Comparison of ENCODE assay signal across 8 cellular contexts in the genomic region with DNA sequence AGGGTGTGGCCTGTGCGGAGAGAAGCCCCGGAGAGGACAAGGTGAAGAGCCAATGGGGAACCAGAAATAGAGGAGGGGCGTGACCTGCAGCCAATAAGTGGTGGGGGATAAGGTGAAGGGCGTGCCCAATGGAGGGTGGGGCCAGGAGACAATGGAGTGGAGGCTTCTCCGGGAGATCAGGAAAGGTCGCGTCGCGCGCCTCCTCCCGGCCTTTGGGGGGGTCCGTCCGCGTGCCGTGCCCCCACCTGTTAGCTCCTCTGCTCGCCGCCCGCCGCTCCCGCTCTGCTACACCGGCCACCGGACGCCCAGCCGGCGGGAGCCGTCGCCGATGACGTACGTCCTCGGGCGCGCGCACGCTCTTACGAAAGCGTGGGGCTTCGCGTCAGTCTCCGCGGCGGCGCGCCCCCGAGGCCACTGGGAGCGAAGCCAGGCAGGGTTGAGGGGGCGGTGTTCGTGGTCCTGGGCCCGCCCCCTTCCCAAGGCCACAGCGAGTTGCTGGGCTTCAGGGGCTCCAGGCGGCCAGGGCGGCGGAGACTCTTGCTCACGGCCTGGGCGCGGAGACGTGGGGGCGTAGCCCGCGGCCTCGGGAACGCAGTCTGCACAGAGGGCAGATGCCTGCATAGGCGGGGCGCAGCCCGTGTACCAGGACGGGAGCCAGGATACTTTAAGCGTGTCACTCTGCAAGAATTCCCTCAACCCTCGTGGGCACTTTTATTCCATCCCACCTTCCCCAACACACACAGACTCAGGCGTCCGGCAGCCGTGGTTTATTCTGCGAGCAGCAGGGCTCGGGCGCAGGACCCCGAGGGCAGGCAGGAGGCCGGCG. TPM values are rescaled to one million over a fixed set of nuclear protein-coding genes. Genes with fewer than 3 reads are reported as not detected.
A peak's percentile ranks its signal among the peaks of the same experiment; 100 is the strongest.
DNase-seq lines count a peak whose midpoint lies in the region; ATAC-seq and TF ChIP-seq lines count a peak whose summit lies in the region.

Gene MATCAP1, minus strand, starts transcription at position 337 of the 826 bp plus-strand sequence. CDS start 3,353 bp downstream, outside the sequence.

- H3K27me3 Mint-ChIP-seq in activated naive CD8-positive, alpha-beta T cell treated with anti-CD3 and anti-CD28 coated beads, Interleukin-2, amount 10 ng/mL, durations not matched to agents 7 days and 5 days = peaks cover 14% of the 10 kb centered on the region

- peak; percentile 88 for TF ChIP-seq POLR2A in ovary (IDR thresholded peaks at IDR 0.05)

- H3K9me3 ChIP-seq in SU-DHL-6 (ENCODE audit: insufficient read depth, low read length) = no peaks in the 10 kb centered on the region
- no peaks in the 10 kb centered on the region for H3K9me3 ChIP-seq in ovary
- peaks cover 1% of the 10 kb centered on the region for H3K9me3 ChIP-seq in thymus (ENCODE audit: control insufficient read depth)

- no peak for TF ChIP-seq CTCF in GM12875 (IDR thresholded peaks at IDR 0.05; ENCODE audit: borderline replicate concordance, insufficient read depth, low read depth, low read length)
- TF ChIP-seq CTCF in SU-DHL-6 (IDR thresholded peaks at IDR 0.05; ENCODE audit: insufficient read depth, low read length, poor library complexity, severe bottlenecking) = no peak
- no peak for TF ChIP-seq CTCF in ovary (IDR thresholded peaks at IDR 0.05)

- H3K27ac Mint-ChIP-seq in activated naive CD8-positive, alpha-beta T cell treated with anti-CD3 and anti-CD28 coated beads, Interleukin-2, amount 10 ng/mL, durations not matched to agents 7 days and 5 days = no peak within 1 kb of the TSS

- H3K4me1 Mint-ChIP-seq in activated naive CD8-positive, alpha-beta T cell treated with anti-CD3 and anti-CD28 coated beads, Interleukin-2, amount 10 ng/mL, durations not matched to agents 7 days and 5 days = peaks cover 10% of the 10 kb centered on the region

- H3K27me3 ChIP-seq in SU-DHL-6 (ENCODE audit: low read length) (no peaks in the 10 kb centered on the region), ovary (no peaks in the 10 kb centered on the region), thymus (ENCODE audit: control insufficient read depth, insufficient read depth) (peaks cover 23% of the 10 kb centered on the region)

- H3K9ac ChIP-seq in SU-DHL-6 (ENCODE audit: low read length) = peak within 1 kb of the TSS; percentile 67

- ATAC-seq in HG02763 (IDR thresholded peaks at IDR 0.05; ENCODE audit: unreplicated experiment) (peak; percentile 93), Right ventricle myocardium inferior (peak; percentile 96)
- ATAC-seq in activated naive CD8-positive, alpha-beta T cell treated with anti-CD3 and anti-CD28 coated beads, Interleukin-2, amount 10 ng/mL, durations not matched to agents 7 days and 5 days (ENCODE audit: low read depth) = peak; percentile 93

- peaks cover 1% of the 10 kb centered on the region for H3K36me3 Mint-ChIP-seq in activated naive CD8-positive, alpha-beta T cell treated with anti-CD3 and anti-CD28 coated beads, Interleukin-2, amount 10 ng/mL, durations not matched to agents 7 days and 5 days

- intact Hi-C loops in Right ventricle myocardium inferior (cut with DNase I) = loop anchor here (2.0 kb wide), 1 partner anchor 23 kb away; no protein-coding TSS in a partner anchor
- intact Hi-C loops in ovary (cut with DNase I) = loop anchor here in 1 of 4 donors (10.0 kb wide), 1 partner anchor 209 kb away; no protein-coding TSS in a partner anchor

- H3K9me2 ChIP-seq in SU-DHL-6 (replicated peaks; ENCODE audit: insufficient read depth, low read length) = no peaks in the 10 kb centered on the region

- H3K36me3 ChIP-seq in SU-DHL-6 (ENCODE audit: low read length) (no peaks in the 10 kb centered on the region), ovary (no peaks in the 10 kb centered on the region), thymus (ENCODE audit: control insufficient read depth, insufficient read depth) (no peaks in the 10 kb centered on the region)

- peak within 1 kb of the TSS; percentile 87 for H2AFZ ChIP-seq in SU-DHL-6 (ENCODE audit: low read depth, low read length, severe bottlenecking)

- H3K9me3 Mint-ChIP-seq in activated naive CD8-positive, alpha-beta T cell treated with anti-CD3 and anti-CD28 coated beads, Interleukin-2, amount 10 ng/mL, durations not matched to agents 7 days and 5 days = no peaks in the 10 kb centered on the region

- POLR2A ChIA-PET in activated naive CD8-positive, alpha-beta T cell treated with anti-CD3 and anti-CD28 coated beads, Interleukin-2, amount 10 ng/mL, durations not matched to agents 7 days and 5 days (lab: Charles Lee) = interaction anchor here (1.0 to 3.4 kb wide), 7 partner anchors 8 to 170 kb away, joined by 3 to 14 read pairs (median 4); partner anchors contain the start of genes FBXL8 and TRADD

- no peaks in the 10 kb centered on the region for H3F3A ChIP-seq in SU-DHL-6 (ENCODE audit: insufficient read depth)

- peak; percentile 92 for TF ChIP-seq EP300 in ovary (IDR thresholded peaks at IDR 0.05)

- no peaks in the 10 kb centered on the region for H3K79me2 ChIP-seq in SU-DHL-6 (ENCODE audit: insufficient read depth, low read length)

- H3K4me3 Mint-ChIP-seq in activated naive CD8-positive, alpha-beta T cell treated with anti-CD3 and anti-CD28 coated beads, Interleukin-2, amount 10 ng/mL, durations not matched to agents 7 days and 5 days = peak within 1 kb of the TSS; percentile 86

- H4K20me1 ChIP-seq in SU-DHL-6 (ENCODE audit: low read depth, low read length) = no peaks in the 10 kb centered on the region

- H3K27ac ChIP-seq in SU-DHL-6 (ENCODE audit: low read depth, low read length) (peak within 1 kb of the TSS; percentile 58), ovary (peak within 1 kb of the TSS; percentile 97 to 99), thymus (ENCODE audit: low read depth) (peak within 1 kb of the TSS; percentile 94)

- H3K4me2 ChIP-seq in SU-DHL-6 (ENCODE audit: low read depth, low read length, poor library complexity, severe bottlenecking) = peak within 1 kb of the TSS; percentile 88

- H3K4me1 ChIP-seq in ovary (ENCODE audit: insufficient read depth) (peaks cover 3% of the 10 kb centered on the region), thymus (ENCODE audit: control insufficient read depth, insufficient read depth, low read length) (peaks cover 11% of the 10 kb centered on the region)

- WGBS in ovary, 3 donors = 0 to 1% (median 1%) methylated on average over 71 to 77 of the region's 77 CpGs
- WGBS in thymus = under 1% methylated on average over 77 of the region's 77 CpGs

- DNase-seq in NCI-H1417 (lab: John Stamatoyannopoulos, UW) (peak; percentile 92 to 98 (median 97)), Right ventricle myocardium inferior (ENCODE audit: missing footprints) (peak; percentile 97), ovary (peak; percentile 96 to 99 (median 98))
- DNase-seq in activated naive CD8-positive, alpha-beta T cell treated with anti-CD3 and anti-CD28 coated beads, Interleukin-2, amount 10 ng/mL, durations not matched to agents 7 days and 5 days = peak; percentile 97

- peak within 1 kb of the TSS; percentile 84 for H3K4me3 ChIP-seq in GM12875 (ENCODE audit: low read depth, low read length)
- H3K4me3 ChIP-seq in SU-DHL-6 (ENCODE audit: insufficient read depth, low read length, poor library complexity, severe bottlenecking) = peak within 1 kb of the TSS; percentile 79
- H3K4me3 ChIP-seq in ovary = peak within 1 kb of the TSS; percentile 83
- peak within 1 kb of the TSS; percentile 86 for H3K4me3 ChIP-seq in thymus (ENCODE audit: low read length)

RNA-seq across cellular contexts. Expression of gene MATCAP1, which starts in this region (rescaled TPM):
- 10 to 100 TPM; 57.4 to 59.1 TPM for total RNA-seq in activated naive CD8-positive, alpha-beta T cell treated with anti-CD3 and anti-CD28 coated beads, Interleukin-2, amount 10 ng/mL, durations not matched to agents 7 days and 5 days
- total RNA-seq in Right ventricle myocardium inferior = 9.8 TPM
- 10 to 100 TPM; 16.8 to 96.4 (median 65.7) TPM for total RNA-seq in ovary
- polyA plus RNA-seq in ovary = 10 to 100 TPM; 15.4 to 38.4 TPM
- 24.6 TPM for polyA plus RNA-seq in thymus

Comparison
In these comparisons a context has a peak if more than half of its experiments do, and no peak if none do; other contexts are left out.
1. Peak in every context shown above with its lines: DNase-seq, ATAC-seq, H3K4me3 ChIP-seq and H3K27ac ChIP-seq.